Comparison of ENCODE assay signal across 24 cellular contexts in the genomic region with DNA sequence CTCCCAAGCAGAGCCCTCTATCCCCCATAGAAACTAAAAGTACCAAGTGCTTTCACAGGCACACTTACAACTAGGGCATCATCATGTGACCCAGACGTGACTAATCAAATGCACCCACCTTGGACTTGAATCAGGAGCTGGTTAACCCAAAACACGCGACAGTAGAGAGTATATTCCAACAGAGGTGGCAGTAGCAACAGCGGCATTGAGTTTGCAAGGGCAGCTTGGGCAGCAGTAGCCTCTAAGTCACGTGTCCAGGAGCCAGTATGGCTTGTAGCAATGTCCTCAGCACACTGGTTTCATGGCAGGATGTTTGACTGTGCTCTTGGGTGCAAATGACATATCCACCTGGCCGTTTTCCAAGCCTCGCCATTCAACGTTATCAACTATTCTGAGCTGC.
"Had no signal": no experiment of that assay in that cellular context is flagged by ENCODE, and none has a peak within 500 bp of the region (broad histone marks: within the 10 kb centered on the region; RNA-seq: fewer than 3 reads in every experiment).

No MANE protein-coding gene starts in this region.

- H3K4me1 ChIP-seq: colonic mucosa, left ventricle myocardium inferior, testis, transverse colon had no signal

- H3K27ac ChIP-seq: colonic mucosa, epithelial cell of prostate, left ventricle myocardium inferior, neutrophil, ovary, right lobe of liver, testis, transverse colon had no signal

- DNase-seq: activated CD4-positive, alpha-beta T cell treated with anti-CD3 and anti-CD28 coated beads, Interleukin-2, amount 50 U/mL, for 1 hour; activated CD8-positive, alpha-beta T cell treated with anti-CD3 and anti-CD28 coated beads for 36 hours; activated naive CD4-positive, alpha-beta T cell; activated T-cell treated with anti-CD3 and anti-CD28 coated beads, Interleukin-2, amount 50 U/mL, for 72 hours; cerebellar nuclear complex; colonic mucosa; effector CD8-positive, alpha-beta T cell; left ventricle myocardium inferior; mucosa of descending colon; ovary; right lobe of liver; stimulated activated CD4-positive, alpha-beta T cell treated with anti-CD3 and anti-CD28 coated beads, Interleukin-2, amount 100 ng/mL, for 48 hours; stimulated activated naive CD8-positive, alpha-beta T cell treated with anti-CD3 and anti-CD28 coated beads, Interleukin-15, Interleukin-2, amounts not matched to agents 100 U/mL and 50 U/mL, for 24 hours; T1000; testis; transverse colon had no signal

- H3K27ac Mint-ChIP-seq: activated CD8-positive, alpha-beta T cell treated with anti-CD3 and anti-CD28 coated beads for 36 hours; activated naive CD4-positive, alpha-beta T cell treated with anti-CD3 and anti-CD28 coated beads, Interleukin-2, amount 50 U/mL, for 72 hours; activated T-cell treated with anti-CD3 and anti-CD28 coated beads, Interleukin-2, amount 50 U/mL, for 72 hours; nephron; progenitor cell of endocrine pancreas had no signal

- H3K4me1 Mint-ChIP-seq: nephron had no signal

- H3K4me3 Mint-ChIP-seq: activated CD8-positive, alpha-beta T cell treated with anti-CD3 and anti-CD28 coated beads for 36 hours; activated T-cell treated with anti-CD3 and anti-CD28 coated beads, Interleukin-2, amount 50 U/mL, for 72 hours; nephron had no signal

- H3K36me3 Mint-ChIP-seq: activated naive CD4-positive, alpha-beta T cell treated with anti-CD3 and anti-CD28 coated beads, Interleukin-2, amount 50 U/mL, for 72 hours had no signal

- H3K9me3 Mint-ChIP-seq: activated CD8-positive, alpha-beta T cell treated with anti-CD3 and anti-CD28 coated beads for 36 hours had no signal

- H3K9me3 ChIP-seq: colonic mucosa, left ventricle myocardium inferior, mucosa of descending colon, neutrophil, ovary, right lobe of liver, testis, transverse colon had no signal

- FAIRE-seq: endometrium, frontal cortex, islet of Langerhans had no signal

- ATAC-seq: activated CD8-positive, alpha-beta T cell treated with anti-CD3 and anti-CD28 coated beads for 36 hours; activated naive CD4-positive, alpha-beta T cell treated with anti-CD3 and anti-CD28 coated beads, Interleukin-2, amount 50 U/mL, for 72 hours; activated T-cell treated with anti-CD3 and anti-CD28 coated beads, Interleukin-2, amount 50 U/mL, for 72 hours; mucosa of descending colon; right lobe of liver; stimulated activated naive CD8-positive, alpha-beta T cell treated with anti-CD3 and anti-CD28 coated beads, Interleukin-15, Interleukin-2, amounts not matched to agents 100 U/mL and 50 U/mL, for 24 hours had no signal

- H3K27me3 ChIP-seq: colonic mucosa, ovary, right lobe of liver, testis, transverse colon had no signal

- H3K36me3 ChIP-seq: colonic mucosa, left ventricle myocardium inferior, neutrophil, ovary, right lobe of liver, transverse colon had no signal

- H3K4me3 ChIP-seq: colonic mucosa, left ventricle myocardium inferior, mucosa of descending colon, ovary, right lobe of liver, testis, transverse colon had no signal
